Comparison of ENCODE assay signal across 38 cellular contexts in genomic region chr4:177611974-177612664, GRCh38.
"Had no signal": no experiment of that assay in that cellular context is flagged by ENCODE, and none has a peak within 500 bp of the region (broad histone marks: within the 10 kb centered on the region; RNA-seq: fewer than 3 reads in every experiment).

No MANE protein-coding gene starts in this region.

- FAIRE-seq: astrocyte, bronchial epithelial cell, TTC549 had no signal

- H3K4me3 ChIP-seq: adrenal gland, cardiac muscle cell had no signal

- H3K27ac Mint-ChIP-seq: activated B cell treated with CpG ODN at 0.5 μM for 24 hours; activated CD4-positive, alpha-beta memory T cell treated with anti-CD3 and anti-CD28 coated beads, Interleukin-2, amount 10 ng/mL, durations not matched to agents 7 days and 5 days; activated CD4-positive, alpha-beta T cell treated with anti-CD3 and anti-CD28 coated beads for 36 hours; activated CD4-positive, alpha-beta T cell treated with anti-CD3 and anti-CD28 coated beads, Interleukin-2, amount 10 ng/mL, durations not matched to agents 7 days and 5 days; activated CD8-positive, alpha-beta memory T cell treated with anti-CD3 and anti-CD28 coated beads, Interleukin-2, amount 10 ng/mL, durations not matched to agents 7 days and 5 days; activated CD8-positive, alpha-beta T cell treated with anti-CD3 and anti-CD28 coated beads, Interleukin-2, amount 10 ng/mL, durations not matched to agents 7 days and 5 days; activated naive CD4-positive, alpha-beta T cell treated with anti-CD3 and anti-CD28 coated beads for 36 hours; activated naive CD4-positive, alpha-beta T cell treated with anti-CD3 and anti-CD28 coated beads, Interleukin-2, amount 50 U/mL, for 72 hours; activated naive CD8-positive, alpha-beta T cell treated with anti-CD3 and anti-CD28 coated beads for 36 hours; activated T-cell treated with anti-CD3 and anti-CD28 coated beads, Interleukin-2, amount 50 U/mL, for 24 hours; activated T-helper 2 cell treated with anti-CD3 and anti-CD28 coated beads, Interferon-gamma antibody, Interleukin-2, Interleukin-4, amounts not matched to agents 10 μg/mL and 5 μg/mL and 100 μg/mL, durations not matched to agents 14 hours and 24 hours and 36 hours; brain; T-helper 1 cell treated with Interleukin-12 subunit alpha and Interleukin-12 subunit beta and Interleukin-4 antibody, amounts not matched to agents 30 μg/mL and 1 μg/mL, for 36 hours; T-helper 2 cell treated with Interferon-gamma antibody and Interleukin-4, amounts not matched to agents 5 μg/mL and 100 μg/mL, for 36 hours had no signal

- ATAC-seq: activated CD4-positive, alpha-beta T cell treated with anti-CD3 and anti-CD28 coated beads for 36 hours; activated CD8-positive, alpha-beta memory T cell treated with anti-CD3 and anti-CD28 coated beads, Interleukin-2, amount 10 ng/mL, durations not matched to agents 7 days and 5 days; activated CD8-positive, alpha-beta T cell treated with anti-CD3 and anti-CD28 coated beads, Interleukin-2, amount 10 ng/mL, durations not matched to agents 7 days and 5 days; activated naive CD4-positive, alpha-beta T cell treated with anti-CD3 and anti-CD28 coated beads, Interleukin-2, amount 50 U/mL, for 72 hours had no signal

- H3K4me1 ChIP-seq: adrenal gland had no signal

- DNase-seq: activated B cell treated with CpG ODN at 0.5 μM for 24 hours; activated CD4-positive, alpha-beta memory T cell treated with anti-CD3 and anti-CD28 coated beads, Interleukin-2, amount 10 ng/mL, durations not matched to agents 7 days and 5 days; activated CD4-positive, alpha-beta T cell treated with anti-CD3 and anti-CD28 coated beads for 36 hours; activated CD4-positive, alpha-beta T cell treated with anti-CD3 and anti-CD28 coated beads for 48 hours; activated CD4-positive, alpha-beta T cell treated with anti-CD3 and anti-CD28 coated beads, Interleukin-2, amount 10 ng/mL, durations not matched to agents 7 days and 5 days; activated CD4-positive, alpha-beta T cell treated with anti-CD3 and anti-CD28 coated beads, Interleukin-2, amount 50 U/mL, for 48 hours; activated CD4-positive, CD25-positive, alpha-beta regulatory T cell treated with anti-CD3 and anti-CD28 coated beads, Interleukin-2, amount 50 U/mL, for 72 hours; activated CD8-positive, alpha-beta memory T cell treated with anti-CD3 and anti-CD28 coated beads for 24 hours; activated CD8-positive, alpha-beta memory T cell treated with anti-CD3 and anti-CD28 coated beads, Interleukin-2, amount 10 ng/mL, durations not matched to agents 7 days and 5 days; activated CD8-positive, alpha-beta memory T cell treated with anti-CD3 and anti-CD28 coated beads, Interleukin-2, amount 50 U/mL, for 48 hours; activated CD8-positive, alpha-beta T cell treated with anti-CD3 and anti-CD28 coated beads, Interleukin-2, amount 10 ng/mL, durations not matched to agents 7 days and 5 days; activated effector memory CD4-positive, alpha-beta T cell treated with Interleukin-2 at 50 U/mL for 16 hours; activated gamma-delta T cell treated with Interleukin-2 at 50 U/mL for 16 hours; activated naive CD4-positive, alpha-beta T cell; activated naive CD4-positive, alpha-beta T cell treated with anti-CD3 and anti-CD28 coated beads for 36 hours; activated naive CD4-positive, alpha-beta T cell treated with anti-CD3 and anti-CD28 coated beads, Interleukin-2, amount 50 U/mL, for 16 hours; activated naive CD8-positive, alpha-beta T cell treated with anti-CD3 and anti-CD28 coated beads for 36 hours; activated T-cell treated with anti-CD3 and anti-CD28 coated beads, Interleukin-2, amount 50 U/mL, for 24 hours; activated T-cell treated with anti-CD3 and anti-CD28 coated beads, Interleukin-2, amount 50 U/mL, for 48 hours; adrenal gland; amniotic stem cell; aorta; caudate nucleus; cerebellar nuclear complex; T-helper 1 cell; T-helper 2 cell; T-helper 9 cell had no signal

- H3K36me3 ChIP-seq: adrenal gland, cardiac muscle cell had no signal

- H3K27ac ChIP-seq: adrenal gland, cardiac muscle cell, VCaP had no signal

- H3K9me3 Mint-ChIP-seq: activated B cell treated with CpG ODN at 0.5 μM for 24 hours; activated CD4-positive, alpha-beta memory T cell treated with anti-CD3 and anti-CD28 coated beads, Interleukin-2, amount 10 ng/mL, durations not matched to agents 7 days and 5 days; activated CD4-positive, alpha-beta T cell treated with anti-CD3 and anti-CD28 coated beads, Interleukin-2, amount 10 ng/mL, durations not matched to agents 7 days and 5 days; activated naive CD4-positive, alpha-beta T cell treated with anti-CD3 and anti-CD28 coated beads for 36 hours; activated naive CD4-positive, alpha-beta T cell treated with anti-CD3 and anti-CD28 coated beads, Interleukin-2, amount 50 U/mL, for 72 hours; activated naive CD8-positive, alpha-beta T cell treated with anti-CD3 and anti-CD28 coated beads for 36 hours; activated T-cell treated with anti-CD3 and anti-CD28 coated beads, Interleukin-2, amount 50 U/mL, for 24 hours; activated T-helper 2 cell treated with anti-CD3 and anti-CD28 coated beads, Interferon-gamma antibody, Interleukin-2, Interleukin-4, amounts not matched to agents 10 μg/mL and 5 μg/mL and 100 μg/mL, durations not matched to agents 14 hours and 24 hours and 36 hours; central memory CD8-positive, alpha-beta T cell; T-helper 1 cell treated with Interleukin-12 subunit alpha and Interleukin-12 subunit beta and Interleukin-4 antibody, amounts not matched to agents 30 μg/mL and 1 μg/mL, for 36 hours; T-helper 2 cell treated with Interferon-gamma antibody and Interleukin-4, amounts not matched to agents 5 μg/mL and 100 μg/mL, for 36 hours had no signal

- H3K27me3 ChIP-seq: adrenal gland, cardiac muscle cell had no signal

- H3K4me3 Mint-ChIP-seq: activated B cell treated with CpG ODN at 0.5 μM for 24 hours; activated CD4-positive, alpha-beta memory T cell treated with anti-CD3 and anti-CD28 coated beads, Interleukin-2, amount 10 ng/mL, durations not matched to agents 7 days and 5 days; activated CD4-positive, alpha-beta T cell treated with anti-CD3 and anti-CD28 coated beads for 36 hours; activated CD4-positive, alpha-beta T cell treated with anti-CD3 and anti-CD28 coated beads, Interleukin-2, amount 10 ng/mL, durations not matched to agents 7 days and 5 days; activated CD8-positive, alpha-beta memory T cell treated with anti-CD3 and anti-CD28 coated beads, Interleukin-2, amount 10 ng/mL, durations not matched to agents 7 days and 5 days; activated CD8-positive, alpha-beta T cell treated with anti-CD3 and anti-CD28 coated beads, Interleukin-2, amount 10 ng/mL, durations not matched to agents 7 days and 5 days; activated naive CD4-positive, alpha-beta T cell treated with anti-CD3 and anti-CD28 coated beads for 36 hours; activated naive CD8-positive, alpha-beta T cell treated with anti-CD3 and anti-CD28 coated beads for 36 hours; activated T-cell treated with anti-CD3 and anti-CD28 coated beads, Interleukin-2, amount 50 U/mL, for 24 hours; brain; central memory CD8-positive, alpha-beta T cell; T-helper 1 cell treated with Interleukin-12 subunit alpha and Interleukin-12 subunit beta and Interleukin-4 antibody, amounts not matched to agents 30 μg/mL and 1 μg/mL, for 36 hours; T-helper 2 cell treated with Interferon-gamma antibody and Interleukin-4, amounts not matched to agents 5 μg/mL and 100 μg/mL, for 36 hours had no signal

- H3K36me3 Mint-ChIP-seq: activated CD8-positive, alpha-beta memory T cell treated with anti-CD3 and anti-CD28 coated beads, Interleukin-2, amount 10 ng/mL, durations not matched to agents 7 days and 5 days; activated naive CD4-positive, alpha-beta T cell treated with anti-CD3 and anti-CD28 coated beads, Interleukin-2, amount 50 U/mL, for 72 hours; activated naive CD8-positive, alpha-beta T cell treated with anti-CD3 and anti-CD28 coated beads for 36 hours; brain had no signal

- H3K27me3 Mint-ChIP-seq: activated B cell treated with CpG ODN at 0.5 μM for 24 hours; activated CD4-positive, alpha-beta memory T cell treated with anti-CD3 and anti-CD28 coated beads, Interleukin-2, amount 10 ng/mL, durations not matched to agents 7 days and 5 days; activated CD4-positive, alpha-beta T cell treated with anti-CD3 and anti-CD28 coated beads for 36 hours; activated CD4-positive, alpha-beta T cell treated with anti-CD3 and anti-CD28 coated beads, Interleukin-2, amount 10 ng/mL, durations not matched to agents 7 days and 5 days; activated CD8-positive, alpha-beta memory T cell treated with anti-CD3 and anti-CD28 coated beads, Interleukin-2, amount 10 ng/mL, durations not matched to agents 7 days and 5 days; activated naive CD8-positive, alpha-beta T cell treated with anti-CD3 and anti-CD28 coated beads for 36 hours; activated T-cell treated with anti-CD3 and anti-CD28 coated beads, Interleukin-2, amount 50 U/mL, for 24 hours; brain had no signal

- H3K4me1 Mint-ChIP-seq: activated B cell treated with CpG ODN at 0.5 μM for 24 hours; activated CD4-positive, alpha-beta memory T cell treated with anti-CD3 and anti-CD28 coated beads, Interleukin-2, amount 10 ng/mL, durations not matched to agents 7 days and 5 days; activated CD4-positive, alpha-beta T cell treated with anti-CD3 and anti-CD28 coated beads for 36 hours; activated CD4-positive, alpha-beta T cell treated with anti-CD3 and anti-CD28 coated beads, Interleukin-2, amount 10 ng/mL, durations not matched to agents 7 days and 5 days; activated CD8-positive, alpha-beta memory T cell treated with anti-CD3 and anti-CD28 coated beads, Interleukin-2, amount 10 ng/mL, durations not matched to agents 7 days and 5 days; activated naive CD8-positive, alpha-beta T cell treated with anti-CD3 and anti-CD28 coated beads for 36 hours; brain; central memory CD8-positive, alpha-beta T cell had no signal
